1 cellular context compared by ENCODE assay signal in genomic region chr14:77064535-77065178, GRCh38.
TF ChIP-seq lines count a peak whose summit lies in the region.

No MANE protein-coding gene starts in this region.

TF ChIP-seq in IMR-90, 13 proteins besides CTCF, POLR2A, EP300 and RAD21:
- TF ChIP-seq FOS (IDR thresholded peaks at IDR 0.05; ENCODE audit: low read depth, low read length) (no peak), MAZ (IDR thresholded peaks at IDR 0.05; ENCODE audit: borderline replicate concordance, low read depth, low read length) (no peak), RCOR1 (IDR thresholded peaks at IDR 0.05; ENCODE audit: insufficient replicate concordance, low read length) (no peak), SMC3 (IDR thresholded peaks at IDR 0.05; ENCODE audit: low read depth, low read length) (no peak), MAFK (IDR thresholded peaks at IDR 0.05; ENCODE audit: low read depth, low read length) (no peak), MXI1 (IDR thresholded peaks at IDR 0.05; ENCODE audit: borderline replicate concordance, low read depth, low read length) (no peak), RFX5 (IDR thresholded peaks at IDR 0.05; ENCODE audit: low read depth, low read length) (no peak)
